In genomic region chr6:46090115-46091079, GRCh38 we compare ENCODE assay signal across 8 cellular contexts. TPM values are rescaled to one million over a fixed set of nuclear protein-coding genes. Genes with fewer than 3 reads are reported as not detected.
A peak's percentile ranks its signal among the peaks of the same experiment; 100 is the strongest.
DNase-seq lines count a peak whose midpoint lies in the region; TF ChIP-seq lines count a peak whose summit lies in the region.

No MANE protein-coding gene starts in this region.

- CTCF ChIA-PET in HEK293 (lab: Yijun Ruan, JAX): interaction anchor here (0.5 to 2.5 kb wide), 71 partner anchors 9 to 1620 kb away, joined by 3 to 50 read pairs (median 4); partner anchors contain the start of genes ENPP4, ENPP5 and PLA2G7

- POLR2A ChIA-PET in HEK293 (lab: Yijun Ruan, JAX): interaction anchor here (0.6 to 1.0 kb wide), 3 partner anchors 106 to 562 kb away, joined by 3 to 7 read pairs (median 3); no protein-coding TSS in a partner anchor

- H3K36me3 ChIP-seq in HEK293 (ENCODE audit: control insufficient read depth in 2 of 2, insufficient read depth in 1 of 2, low read length in 2 of 2): no peaks in the 10 kb centered on the region

- intact Hi-C loops in dorsolateral prefrontal cortex (cut with DNase I): loop anchor here (2.0 to 10.0 kb wide), 6 partner anchors 37 to 544 kb away; partner anchors contain the start of genes ENPP4 (in 1 of the 2) and RCAN2 (in 1 of the 2)

- peak; percentile 70 for DNase-seq in DMS 273 (lab: John Stamatoyannopoulos, UW; ENCODE audit: unreplicated experiment)
- DNase-seq in NCI-H510A treated with DMSO at 0.1 percent for 48 hours (lab: John Stamatoyannopoulos, UW): peak; percentile 82
- DNase-seq in activated CD4-positive, alpha-beta T cell treated with anti-CD3 and anti-CD28 coated beads, Interleukin-2, amount 50 U/mL, for 48 hours: peak; percentile 57 to 64
- peak; percentile 50 to 75 (median 62) for DNase-seq in dorsolateral prefrontal cortex
- peak; percentile 55 to 58 for DNase-seq in lung microvascular endothelial cell (ENCODE audit: low read depth in 2 of 2)
- peak; percentile 4 to 27 for DNase-seq in stimulated activated CD8-positive, alpha-beta memory T cell treated with anti-CD3 and anti-CD28 coated beads, Interleukin-15, amount 100 ng/mL, for 4 hours (ENCODE audit: low read depth in 2 of 2)
- DNase-seq in GF-D8 (lab: John Stamatoyannopoulos, UW): no peak

- no peaks in the 10 kb centered on the region for H3K27me3 ChIP-seq in dorsolateral prefrontal cortex

- H3K9me3 ChIP-seq in HEK293 (ENCODE audit: control insufficient read depth, insufficient read depth, low read depth, low read length): no peaks in the 10 kb centered on the region; the same call in 1 of the 2 replicates

- no peak overlapping the region for H3K27ac ChIP-seq in HEK293 (ENCODE audit: extremely low read depth, low read depth, low read length)
- no peak overlapping the region for H3K27ac ChIP-seq in dorsolateral prefrontal cortex

- no peak overlapping the region for H3K4me3 ChIP-seq in HEK293 (ENCODE audit: low read depth, low read length)
- no peak overlapping the region for H3K4me3 ChIP-seq in dorsolateral prefrontal cortex

- TF ChIP-seq CTCF in HEK293 (tag by site-specific recombination; IDR thresholded peaks at IDR 0.05) (peak; percentile 34; the same call in 1 of the 2 replicates), dorsolateral prefrontal cortex (IDR thresholded peaks at IDR 0.05 in 54 of 56, conservative IDR thresholded peaks at IDR 0.05 in 2 of 56; ENCODE audit: low read depth in 1 of 56, partially characterized antibody in 56 of 56) (peak; percentile 83 to 98 (median 92))

- no peaks in the 10 kb centered on the region for H3K4me1 ChIP-seq in HEK293 (ENCODE audit: control insufficient read depth, insufficient read depth, low read length)

TF ChIP-seq in HEK293, 187 proteins besides CTCF, POLR2A, EP300 and RAD21:
- no peak for TF ChIP-seq ZNF26 (tag by site-specific recombination; IDR thresholded peaks at IDR 0.05)
- TF ChIP-seq ZNF654 (tag by site-specific recombination; IDR thresholded peaks at IDR 0.05; ENCODE audit: low read depth): peak; percentile 94
- 0 out of 2 replicates have a peak, but pooled peaks have one; percentile 27 for TF ChIP-seq ZBTB17 (tag by site-specific recombination; IDR thresholded peaks at IDR 0.05)

RNA-seq across cellular contexts. Expression of gene ENPP4, which starts 39.4 kb away (rescaled TPM):
- total RNA-seq in dorsolateral prefrontal cortex (10 to 100 TPM; 20.6 to 69.1 (median 33.4) TPM), lung microvascular endothelial cell (0.40 and 0.87 TPM in 2 replicates)

Comparison
In these comparisons a context has a peak if more than half of its experiments do, and no peak if none do; other contexts are left out.
1. RNA of gene ENPP4, which starts 39.4 kb away (total RNA-seq): 20.6 to 69.1 TPM in dorsolateral prefrontal cortex; 0.40 to 0.87 TPM in lung microvascular endothelial cell; every median in the first group is over 10 times any median in the second.